ENCODE assay signal across 36 cellular contexts in genomic region chr12:66017736-66018135, GRCh38.
"Had no signal": no experiment of that assay in that cellular context is flagged by ENCODE, and none has a peak within 500 bp of the region (broad histone marks: within the 10 kb centered on the region; RNA-seq: fewer than 3 reads in every experiment).

No MANE protein-coding gene starts in this region.

- H3K4me3 Mint-ChIP-seq: activated CD4-positive, alpha-beta memory T cell treated with anti-CD3 and anti-CD28 coated beads, Interleukin-2, amount 10 ng/mL, durations not matched to agents 7 days and 5 days; activated CD8-positive, alpha-beta memory T cell treated with anti-CD3 and anti-CD28 coated beads, Interleukin-2, amount 10 ng/mL, durations not matched to agents 7 days and 5 days; activated naive CD4-positive, alpha-beta T cell treated with anti-CD3 and anti-CD28 coated beads, Interleukin-2, amount 10 ng/mL, durations not matched to agents 7 days and 5 days; activated naive CD8-positive, alpha-beta T cell treated with anti-CD3 and anti-CD28 coated beads for 36 hours had no signal

- H3K9me3 Mint-ChIP-seq: activated CD4-positive, alpha-beta memory T cell treated with anti-CD3 and anti-CD28 coated beads, Interleukin-2, amount 10 ng/mL, durations not matched to agents 7 days and 5 days; activated naive CD4-positive, alpha-beta T cell treated with anti-CD3 and anti-CD28 coated beads, Interleukin-2, amount 10 ng/mL, durations not matched to agents 7 days and 5 days; activated naive CD8-positive, alpha-beta T cell treated with anti-CD3 and anti-CD28 coated beads for 36 hours had no signal

- H3K4me3 ChIP-seq: ascending aorta, body of pancreas, breast epithelium, MG63, Peyer's patch, SJSA1 had no signal

- H3K27me3 ChIP-seq: ascending aorta, body of pancreas, breast epithelium, MG63, Peyer's patch, SJSA1 had no signal

- H3K36me3 Mint-ChIP-seq: activated CD8-positive, alpha-beta memory T cell treated with anti-CD3 and anti-CD28 coated beads, Interleukin-2, amount 10 ng/mL, durations not matched to agents 7 days and 5 days; activated naive CD4-positive, alpha-beta T cell treated with anti-CD3 and anti-CD28 coated beads, Interleukin-2, amount 10 ng/mL, durations not matched to agents 7 days and 5 days; activated naive CD8-positive, alpha-beta T cell treated with anti-CD3 and anti-CD28 coated beads for 36 hours had no signal

- H3K27ac Mint-ChIP-seq: activated CD4-positive, alpha-beta memory T cell treated with anti-CD3 and anti-CD28 coated beads, Interleukin-2, amount 10 ng/mL, durations not matched to agents 7 days and 5 days; activated CD8-positive, alpha-beta memory T cell treated with anti-CD3 and anti-CD28 coated beads, Interleukin-2, amount 10 ng/mL, durations not matched to agents 7 days and 5 days; activated naive CD4-positive, alpha-beta T cell treated with anti-CD3 and anti-CD28 coated beads, Interleukin-2, amount 10 ng/mL, durations not matched to agents 7 days and 5 days; activated naive CD8-positive, alpha-beta T cell treated with anti-CD3 and anti-CD28 coated beads for 36 hours had no signal

- DNase-seq: activated CD4-positive, alpha-beta memory T cell treated with anti-CD3 and anti-CD28 coated beads, Interleukin-2, amount 10 ng/mL, durations not matched to agents 7 days and 5 days; activated CD4-positive, alpha-beta T cell treated with anti-CD3 and anti-CD28 coated beads for 1 hour; activated CD4-positive, alpha-beta T cell treated with anti-CD3 and anti-CD28 coated beads for 48 hours; activated CD4-positive, CD25-positive, alpha-beta regulatory T cell; activated CD8-positive, alpha-beta memory T cell treated with anti-CD3 and anti-CD28 coated beads for 24 hours; activated CD8-positive, alpha-beta memory T cell treated with anti-CD3 and anti-CD28 coated beads, Interleukin-2, amount 10 ng/mL, durations not matched to agents 7 days and 5 days; activated CD8-positive, alpha-beta memory T cell treated with anti-CD3 and anti-CD28 coated beads, Interleukin-2, amount 50 U/mL, for 48 hours; activated effector memory CD4-positive, alpha-beta T cell treated with Interleukin-2 at 50 U/mL for 16 hours; activated naive CD4-positive, alpha-beta T cell treated with anti-CD3 and anti-CD28 coated beads, Interleukin-2, amount 10 ng/mL, durations not matched to agents 7 days and 5 days; activated naive CD8-positive, alpha-beta T cell treated with anti-CD3 and anti-CD28 coated beads for 36 hours; activated T-cell treated with anti-CD3 and anti-CD28 coated beads, Interleukin-2, amount 50 U/mL, for 48 hours; amygdala; body of pancreas; Kasumi-1; MG63; NCI-H1048; NCI-H1105 treated with DMSO at 0.1 percent for 48 hours; NCI-H1436; NCI-H1694 treated with DMSO at 0.1 percent for 48 hours; NCI-H2029; NCI-H510A; NCI-H526; NCI-H748 treated with DMSO at 0.1 percent for 48 hours; NK-92 treated with Interleukin-12 subunit alpha and Interleukin-12 subunit beta, amount 100 ng/mL, for 24 hours; PC-3; Peyer's patch; RPMI8226; SHP77 treated with DMSO at 0.1 percent for 48 hours; SW 1271; T-helper 1 cell; T-helper 2 cell; T-helper 9 cell; WERI-Rb-1 had no signal

- H3K4me1 Mint-ChIP-seq: activated CD4-positive, alpha-beta memory T cell treated with anti-CD3 and anti-CD28 coated beads, Interleukin-2, amount 10 ng/mL, durations not matched to agents 7 days and 5 days; activated CD8-positive, alpha-beta memory T cell treated with anti-CD3 and anti-CD28 coated beads, Interleukin-2, amount 10 ng/mL, durations not matched to agents 7 days and 5 days; activated naive CD4-positive, alpha-beta T cell treated with anti-CD3 and anti-CD28 coated beads, Interleukin-2, amount 10 ng/mL, durations not matched to agents 7 days and 5 days; activated naive CD8-positive, alpha-beta T cell treated with anti-CD3 and anti-CD28 coated beads for 36 hours had no signal

- H3K36me3 ChIP-seq: ascending aorta, breast epithelium, MG63, Peyer's patch, SJSA1, WERI-Rb-1 had no signal

- H3K9me3 ChIP-seq: ascending aorta, body of pancreas, breast epithelium, MG63, Peyer's patch, SJSA1 had no signal

- ATAC-seq: activated CD8-positive, alpha-beta memory T cell treated with anti-CD3 and anti-CD28 coated beads, Interleukin-2, amount 10 ng/mL, durations not matched to agents 7 days and 5 days; body of pancreas; PC-3 had no signal

- H3K4me1 ChIP-seq: ascending aorta, body of pancreas, breast epithelium, Peyer's patch had no signal

- H3K27me3 Mint-ChIP-seq: activated CD4-positive, alpha-beta memory T cell treated with anti-CD3 and anti-CD28 coated beads, Interleukin-2, amount 10 ng/mL, durations not matched to agents 7 days and 5 days; activated naive CD4-positive, alpha-beta T cell treated with anti-CD3 and anti-CD28 coated beads, Interleukin-2, amount 10 ng/mL, durations not matched to agents 7 days and 5 days had no signal

- H3K27ac ChIP-seq: ascending aorta, body of pancreas, breast epithelium, Peyer's patch, SJSA1, WERI-Rb-1 had no signal
